Comparison of ENCODE assay signal across 14 cellular contexts in genomic region chr5:91025449-91025848, GRCh38.
DNase-seq lines count a peak whose midpoint lies in the region; ATAC-seq and TF ChIP-seq lines count a peak whose summit lies in the region.
"Had no signal": no experiment of that assay in that cellular context is flagged by ENCODE, and none has a peak within 500 bp of the region (broad histone marks: within the 10 kb centered on the region; RNA-seq: fewer than 3 reads in every experiment).

No MANE protein-coding gene starts in this region.

- H3K9ac ChIP-seq in mesendoderm (ENCODE audit: low read length), result no peak overlapping the region

- no peak overlapping the region for H3K56ac ChIP-seq in mesendoderm (ENCODE audit: low read length)

- H3K36me3 ChIP-seq in BE2C, result no peaks in the 10 kb centered on the region
- H3K36me3 ChIP-seq in adrenal gland (replicated peaks in 1 of 2), result no peaks in the 10 kb centered on the region
- H3K36me3 ChIP-seq in mesendoderm (ENCODE audit: control insufficient read depth, insufficient read depth, low read length), result no peaks in the 10 kb centered on the region
- no peaks in the 10 kb centered on the region for H3K36me3 ChIP-seq in mucosa of descending colon (ENCODE audit: low read depth)
- H3K36me3 ChIP-seq in heart left ventricle, result no peaks in the 10 kb centered on the region

- no peak overlapping the region for H3K4me2 ChIP-seq in mesendoderm (ENCODE audit: low read length)
- H3K4me2 ChIP-seq: A549 had no signal

- H3K4me1 ChIP-seq in BE2C, result peaks cover 14% of the 10 kb centered on the region
- peaks cover 62 to 75% of the 10 kb centered on the region in 2 donors for H3K4me1 ChIP-seq in adrenal gland (replicated peaks in 1 of 2)
- H3K4me1 ChIP-seq in mesendoderm (ENCODE audit: control insufficient read depth, low read depth, low read length), result peaks cover 11% of the 10 kb centered on the region
- peaks cover 18% of the 10 kb centered on the region for H3K4me1 ChIP-seq in mucosa of descending colon (ENCODE audit: low read depth)
- H3K4me1 ChIP-seq in heart left ventricle, result no peaks in the 10 kb centered on the region

- no peak overlapping the region for H2BK5ac ChIP-seq in mesendoderm (ENCODE audit: low read length)

- H3K4me3 ChIP-seq in BE2C (ENCODE audit: low read depth, low read length) (no peak overlapping the region), adrenal gland (peak overlapping the region in 1 of 4 donors; percentile 4), mesendoderm (ENCODE audit: low read length) (no peak overlapping the region), mucosa of descending colon (no peak overlapping the region), heart left ventricle (no peak overlapping the region)
- H3K4me3 ChIP-seq: A549 had no signal

- H2BK15ac ChIP-seq in mesendoderm (replicated peaks; ENCODE audit: low read depth), result no peak overlapping the region

- H4K5ac ChIP-seq in mesendoderm (ENCODE audit: low read length), result no peak overlapping the region

- intact Hi-C loops in adrenal gland (cut with DNase I) (no loop called here), mucosa of descending colon (cut with DNase I, micrococcal nuclease) (loop anchor here in 1 of 2 donors (10.0 kb wide), 1 partner anchor 91 kb away; no protein-coding TSS in a partner anchor), heart left ventricle (cut with DNase I) (no loop called here)

- H3K27ac ChIP-seq in adrenal gland (peak overlapping the region; percentile 50 to 91 (median 81)), mesendoderm (ENCODE audit: low read depth, low read length) (no peak overlapping the region), heart left ventricle (no peak overlapping the region)
- H3K27ac ChIP-seq: A549 had no signal

- TF ChIP-seq CTCF in BE2C (IDR thresholded peaks at IDR 0.05; ENCODE audit: low read depth, low read length) (no peak), adrenal gland (IDR thresholded peaks at IDR 0.05) (no peak), mucosa of descending colon (IDR thresholded peaks at IDR 0.05) (no peak), heart left ventricle (IDR thresholded peaks at IDR 0.05) (no peak)

- H3K23ac ChIP-seq in mesendoderm (ENCODE audit: low read length), result no peak overlapping the region

- ATAC-seq in GM18867 (IDR thresholded peaks at IDR 0.05; ENCODE audit: unreplicated experiment) (peak; percentile 53), mucosa of descending colon (no peak), heart left ventricle (no peak)
- ATAC-seq: A549; CD8-positive, alpha-beta T cell; HCT116 had no signal

- H4K8ac ChIP-seq in mesendoderm (ENCODE audit: low read depth, low read length), result peak overlapping the region; percentile 76

- H3K79me2 ChIP-seq in mesendoderm (ENCODE audit: control insufficient read depth, insufficient read depth, low read length), result no peaks in the 10 kb centered on the region

- no peak overlapping the region for H2AK5ac ChIP-seq in mesendoderm (ENCODE audit: low read length)

- 65 to 73% (median 69%) methylated on average over 3 of the region's 3 CpGs for WGBS in adrenal gland, 4 donors
- no CpG with 5 or more reads among the region's 3 CpGs for WGBS in mesendoderm (ENCODE audit: extremely low coverage, insufficient coverage, low lambda C conversion rate)
- 86 to 94% (median 89%) methylated on average over 3 of the region's 3 CpGs for WGBS in heart left ventricle, 4 donors

- no peak overlapping the region for H2BK120ac ChIP-seq in mesendoderm (ENCODE audit: low read depth, low read length)

- peak; percentile 55 for DNase-seq in BE2C
- no peak for DNase-seq in adrenal gland
- no peak for DNase-seq in mesendoderm
- DNase-seq in COLO829 (ENCODE audit: low spot score), result no peak
- DNase-seq in mucosa of descending colon, result no peak
- DNase-seq in heart left ventricle, result no peak
- DNase-seq: Caco-2; CD8-positive, alpha-beta T cell; DND-41; GDM1; IMR-90 had no signal

- no peak for TF ChIP-seq POLR2A in adrenal gland (IDR thresholded peaks at IDR 0.05)
- no peak for TF ChIP-seq POLR2A in heart left ventricle (IDR thresholded peaks at IDR 0.05)

- H3K27me3 ChIP-seq in BE2C (no peaks in the 10 kb centered on the region), adrenal gland (no peaks in the 10 kb centered on the region), mesendoderm (ENCODE audit: insufficient read depth, low read length, poor library complexity) (no peaks in the 10 kb centered on the region), heart left ventricle (no peaks in the 10 kb centered on the region)

- no peak overlapping the region for H3K18ac ChIP-seq in mesendoderm (ENCODE audit: low read length)

- no peak overlapping the region for H3K4ac ChIP-seq in mesendoderm (ENCODE audit: low read depth, low read length)

- no peaks in the 10 kb centered on the region for H3K9me3 ChIP-seq in BE2C
- peaks cover 0 to 4% (median 4%) of the 10 kb centered on the region in 3 donors for H3K9me3 ChIP-seq in adrenal gland (replicated peaks in 1 of 3)
- no peaks in the 10 kb centered on the region for H3K9me3 ChIP-seq in mucosa of descending colon
- H3K9me3 ChIP-seq in heart left ventricle, result no peaks in the 10 kb centered on the region
- H3K9me3 ChIP-seq: A549, Caco-2 had no signal

- no peaks in the 10 kb centered on the region for H3K79me1 ChIP-seq in mesendoderm (ENCODE audit: low read length)

Comparison
In these comparisons a context has a peak if more than half of its experiments do, and no peak if none do; other contexts are left out.
1. H3K27ac ChIP-seq: peak in adrenal gland (5 of 5); none in mesendoderm (single experiment) and heart left ventricle (0 of 12).